ENCODE assay signal across 14 cellular contexts in genomic region chr11:78318733-78319132, GRCh38.
A peak's percentile ranks its signal among the peaks of the same experiment; 100 is the strongest.
DNase-seq lines count a peak whose midpoint lies in the region; ATAC-seq and TF ChIP-seq lines count a peak whose summit lies in the region.
"Had no signal": no experiment of that assay in that cellular context is flagged by ENCODE, and none has a peak within 500 bp of the region (broad histone marks: within the 10 kb centered on the region; RNA-seq: fewer than 3 reads in every experiment).

No MANE protein-coding gene starts in this region.

- H3K4me3 ChIP-seq in uterus (no peak overlapping the region), stomach (no peak overlapping the region)
- H3K4me3 ChIP-seq: upper lobe of left lung had no signal

- TF ChIP-seq CTCF in nephron progenitor cell (IDR thresholded peaks at IDR 0.05) (no peak), uterus (IDR thresholded peaks at IDR 0.05) (no peak), stomach (IDR thresholded peaks at IDR 0.05) (no peak)

- H3K4me3 Mint-ChIP-seq in dendritic cell treated with granulocyte-macrophage colony-stimulating factor and Interleukin-4, amounts not matched to agents 40 ng/mL and 50 ng/mL, for 4 days = no peak overlapping the region
- H3K4me3 Mint-ChIP-seq in nephron progenitor cell = no peak overlapping the region
- H3K4me3 Mint-ChIP-seq in stimulated activated effector memory CD8-positive, alpha-beta T cell treated with anti-CD3 and anti-CD28 coated beads, Interleukin-12 subunit alpha, Interleukin-12 subunit beta, amount 100 ng/mL, for 72 hours = no peak overlapping the region

- H3K27ac Mint-ChIP-seq in dendritic cell treated with granulocyte-macrophage colony-stimulating factor and Interleukin-4, amounts not matched to agents 40 ng/mL and 50 ng/mL, for 4 days = peak overlapping the region; percentile 21
- H3K27ac Mint-ChIP-seq in nephron progenitor cell = peak overlapping the region; percentile 1
- H3K27ac Mint-ChIP-seq in stimulated activated effector memory CD8-positive, alpha-beta T cell treated with anti-CD3 and anti-CD28 coated beads, Interleukin-12 subunit alpha, Interleukin-12 subunit beta, amount 100 ng/mL, for 72 hours = no peak overlapping the region

- TF ChIP-seq POLR2A in uterus (IDR thresholded peaks at IDR 0.05) (no peak), stomach (IDR thresholded peaks at IDR 0.05) (no peak)

- no peaks in the 10 kb centered on the region for H3K9me3 ChIP-seq in uterus
- no peaks in the 10 kb centered on the region for H3K9me3 ChIP-seq in stomach
- H3K9me3 ChIP-seq: upper lobe of left lung had no signal

- peaks cover 83% of the 10 kb centered on the region for H3K4me1 Mint-ChIP-seq in dendritic cell treated with granulocyte-macrophage colony-stimulating factor and Interleukin-4, amounts not matched to agents 40 ng/mL and 50 ng/mL, for 4 days (ENCODE audit: low read depth)
- H3K4me1 Mint-ChIP-seq in nephron progenitor cell = peaks cover 37% of the 10 kb centered on the region
- H3K4me1 Mint-ChIP-seq in stimulated activated effector memory CD8-positive, alpha-beta T cell treated with anti-CD3 and anti-CD28 coated beads, Interleukin-12 subunit alpha, Interleukin-12 subunit beta, amount 100 ng/mL, for 72 hours = no peaks in the 10 kb centered on the region

- H3K27me3 Mint-ChIP-seq in dendritic cell treated with granulocyte-macrophage colony-stimulating factor and Interleukin-4, amounts not matched to agents 40 ng/mL and 50 ng/mL, for 4 days = no peaks in the 10 kb centered on the region
- H3K27me3 Mint-ChIP-seq in nephron progenitor cell (ENCODE audit: low read depth, poor library complexity) = peaks cover 2% of the 10 kb centered on the region

- H3K9me3 Mint-ChIP-seq in dendritic cell treated with granulocyte-macrophage colony-stimulating factor and Interleukin-4, amounts not matched to agents 40 ng/mL and 50 ng/mL, for 4 days = no peaks in the 10 kb centered on the region
- peaks cover 8% of the 10 kb centered on the region for H3K9me3 Mint-ChIP-seq in nephron progenitor cell
- H3K9me3 Mint-ChIP-seq in stimulated activated effector memory CD8-positive, alpha-beta T cell treated with anti-CD3 and anti-CD28 coated beads, Interleukin-12 subunit alpha, Interleukin-12 subunit beta, amount 100 ng/mL, for 72 hours = no peaks in the 10 kb centered on the region

- ATAC-seq in left cardiac atrium = peak; percentile 12 to 22
- no peak for ATAC-seq in Right ventricle myocardium inferior
- no peak for ATAC-seq in stimulated activated effector memory CD8-positive, alpha-beta T cell treated with anti-CD3 and anti-CD28 coated beads, Interleukin-12 subunit alpha, Interleukin-12 subunit beta, amount 100 ng/mL, for 72 hours

- intact Hi-C loops in left cardiac atrium (cut with DNase I) = no loop called here
- intact Hi-C loops in Right ventricle myocardium inferior (cut with DNase I) = no loop called here
- intact Hi-C loops in dendritic cell treated with granulocyte-macrophage colony-stimulating factor and Interleukin-4, amounts not matched to agents 40 ng/mL and 50 ng/mL, for 4 days (cut with micrococcal nuclease) = loop anchor here (5.0 kb wide), 1 partner anchor 64 kb away; no protein-coding TSS in a partner anchor
- intact Hi-C loops in uterus (cut with DNase I; ENCODE audit: low total_unique reads) = no loop called here
- intact Hi-C loops in stomach (cut with DNase I; ENCODE audit: low total_unique reads) = no loop called here

- H3K4me1 ChIP-seq in uterus (peaks cover 0 to 8% of the 10 kb centered on the region in 2 donors), stomach (peaks cover 4 to 40% (median 23%) of the 10 kb centered on the region in 4 donors)

- no peaks in the 10 kb centered on the region for H3K36me3 ChIP-seq in uterus
- no peaks in the 10 kb centered on the region for H3K36me3 ChIP-seq in stomach
- H3K36me3 ChIP-seq: upper lobe of left lung had no signal

- 62 to 68% (median 63%) methylated on average over 5 of the region's 5 CpGs for WGBS in stomach, 5 donors

- TF ChIP-seq EP300 in stomach (IDR thresholded peaks at IDR 0.05) = no peak

- H3K27me3 ChIP-seq in uterus (no peaks in the 10 kb centered on the region), stomach (no peaks in the 10 kb centered on the region)
- H3K27me3 ChIP-seq: upper lobe of left lung had no signal

- DNase-seq in left cardiac atrium (no peak), Right ventricle myocardium inferior (ENCODE audit: missing footprints) (no peak), nephron progenitor cell (no peak), uterus (no peak), stomach (no peak), NCI-H446 treated with DMSO at 0.1 percent for 48 hours (lab: John Stamatoyannopoulos, UW) (no peak)
- DNase-seq in stimulated activated effector memory CD8-positive, alpha-beta T cell treated with anti-CD3 and anti-CD28 coated beads, Interleukin-12 subunit alpha, Interleukin-12 subunit beta, amount 100 ng/mL, for 72 hours (ENCODE audit: low spot score in 2 of 2) = no peak
- DNase-seq: activated T-cell treated with anti-CD3 and anti-CD28 coated beads, Interleukin-2, amount 50 U/mL, for 1 hour; AML-193; central memory CD4-positive, alpha-beta T cell; NCI-H1105 treated with DMSO at 0.1 percent for 48 hours; stimulated activated CD4-positive, alpha-beta T cell treated with anti-CD3 and anti-CD28 coated beads, Interleukin-4, amount 100 ng/mL, for 24 hours; upper lobe of left lung had no signal

- peaks cover 21% of the 10 kb centered on the region for H3K36me3 Mint-ChIP-seq in dendritic cell treated with granulocyte-macrophage colony-stimulating factor and Interleukin-4, amounts not matched to agents 40 ng/mL and 50 ng/mL, for 4 days (ENCODE audit: low read depth)
- H3K36me3 Mint-ChIP-seq in nephron progenitor cell (ENCODE audit: low read depth) = peaks cover 20% of the 10 kb centered on the region
- H3K36me3 Mint-ChIP-seq in stimulated activated effector memory CD8-positive, alpha-beta T cell treated with anti-CD3 and anti-CD28 coated beads, Interleukin-12 subunit alpha, Interleukin-12 subunit beta, amount 100 ng/mL, for 72 hours = no peaks in the 10 kb centered on the region

- H3K27ac ChIP-seq in uterus (peak overlapping the region; percentile 70 to 77), stomach (peak overlapping the region in 2 of 5 donors; percentile 3 to 38)

Comparison
In these comparisons a context has a peak if more than half of its experiments do, and no peak if none do; other contexts are left out.
1. ATAC-seq: peak in left cardiac atrium (2 of 2); none in Right ventricle myocardium inferior (single experiment) and stimulated activated effector memory CD8-positive, alpha-beta T cell treated with anti-CD3 and anti-CD28 coated beads, Interleukin-12 subunit alpha, Interleukin-12 subunit beta, amount 100 ng/mL, for 72 hours (single experiment).